ENCODE assay signal across 26 cellular contexts in genomic region chr7:22809902-22810642, GRCh38. TPM values are rescaled to one million over a fixed set of nuclear protein-coding genes. Genes with fewer than 3 reads are reported as not detected.
DNase-seq lines count a peak whose midpoint lies in the region; ATAC-seq and TF ChIP-seq lines count a peak whose summit lies in the region.
"Had no signal": no experiment of that assay in that cellular context is flagged by ENCODE, and none has a peak within 500 bp of the region (broad histone marks: within the 10 kb centered on the region; RNA-seq: fewer than 3 reads in every experiment).

No MANE protein-coding gene starts in this region.

- POLR2A ChIA-PET in Panc1 (lab: Charles Lee): no interaction called here

- 96% methylated on average over 4 of the region's 4 CpGs for WGBS in hepatocyte (ENCODE audit: low lambda C conversion rate, missing lambda C conversion rate)
- 90 to 97% methylated on average over 4 of the region's 4 CpGs for WGBS in testis, 2 donors

- no peak overlapping the region for H3K4me2 ChIP-seq in hepatocyte
- H3K4me2 ChIP-seq: neural progenitor cell had no signal

- peaks cover 9% of the 10 kb centered on the region for H3K4me1 Mint-ChIP-seq in activated T-cell treated with anti-CD3 and anti-CD28 coated beads, Interleukin-2, amount 50 U/mL, for 24 hours (ENCODE audit: low read depth)
- peaks cover 5% of the 10 kb centered on the region for H3K4me1 Mint-ChIP-seq in activated T-cell treated with anti-CD3 and anti-CD28 coated beads, Interleukin-2, amount 50 U/mL, for 4 hours (ENCODE audit: low read depth)

- intact Hi-C loops in Panc1 (cut with micrococcal nuclease; ENCODE audit: unreplicated experiment): no loop called here
- intact Hi-C loops in testis (cut with DNase I; ENCODE audit: low total_unique reads): no loop called here

- H3K4me3 Mint-ChIP-seq in activated T-cell treated with anti-CD3 and anti-CD28 coated beads, Interleukin-2, amount 50 U/mL, for 24 hours: no peak overlapping the region
- H3K4me3 Mint-ChIP-seq in activated T-cell treated with anti-CD3 and anti-CD28 coated beads, Interleukin-2, amount 50 U/mL, for 4 hours: no peak overlapping the region
- H3K4me3 Mint-ChIP-seq: activated CD8-positive, alpha-beta T cell treated with anti-CD3 and anti-CD28 coated beads, Interleukin-2, amount 10 ng/mL, durations not matched to agents 7 days and 5 days; activated naive CD4-positive, alpha-beta T cell treated with anti-CD3 and anti-CD28 coated beads, Interleukin-2, amount 10 ng/mL, durations not matched to agents 7 days and 5 days; neural progenitor cell had no signal

- H4K20me1 ChIP-seq in hepatocyte (ENCODE audit: insufficient read depth, poor library complexity, severe bottlenecking): no peaks in the 10 kb centered on the region

- no peaks in the 10 kb centered on the region for H3K9me3 ChIP-seq in Panc1 (ENCODE audit: control insufficient read depth, insufficient read depth, low read depth, low read length)
- no peaks in the 10 kb centered on the region for H3K9me3 ChIP-seq in hepatocyte (ENCODE audit: low read depth)
- no peaks in the 10 kb centered on the region for H3K9me3 ChIP-seq in skeletal muscle tissue (ENCODE audit: control insufficient read depth in 3 of 3, low read length in 3 of 3)
- H3K9me3 ChIP-seq in testis: no peaks in the 10 kb centered on the region
- H3K9me3 ChIP-seq: ascending aorta, Peyer's patch, upper lobe of right lung had no signal

- H2AFZ ChIP-seq in hepatocyte: no peak overlapping the region
- H2AFZ ChIP-seq: neural progenitor cell had no signal

- in situ Hi-C loops in Panc1 (cut with HindIII; ENCODE audit: low pct_unique_long_range_greater_than_20kb, low sequenced_read_pairs): no loop called here

- no TSS peak for BruUV-seq in Panc1 (replicated peaks; lab: Mats Ljungman, UMichigan)

- ATAC-seq in activated T-cell treated with anti-CD3 and anti-CD28 coated beads, Interleukin-2, amount 50 U/mL, for 4 hours: no peak
- peak; percentile 21; the same call in 1 of the 2 replicates for ATAC-seq in Panc1
- ATAC-seq: activated CD8-positive, alpha-beta T cell treated with anti-CD3 and anti-CD28 coated beads, Interleukin-2, amount 10 ng/mL, durations not matched to agents 7 days and 5 days; K562; left ventricle myocardium superior; upper lobe of right lung had no signal

- peaks cover 46% of the 10 kb centered on the region for H3K36me3 Mint-ChIP-seq in activated T-cell treated with anti-CD3 and anti-CD28 coated beads, Interleukin-2, amount 50 U/mL, for 24 hours (ENCODE audit: low read depth)
- H3K36me3 Mint-ChIP-seq in activated T-cell treated with anti-CD3 and anti-CD28 coated beads, Interleukin-2, amount 50 U/mL, for 4 hours (ENCODE audit: insufficient read depth): peaks cover 4% of the 10 kb centered on the region

- H3K27ac Mint-ChIP-seq in activated T-cell treated with anti-CD3 and anti-CD28 coated beads, Interleukin-2, amount 50 U/mL, for 24 hours: peak overlapping the region; percentile 27
- H3K27ac Mint-ChIP-seq: activated naive CD4-positive, alpha-beta T cell treated with anti-CD3 and anti-CD28 coated beads, Interleukin-2, amount 10 ng/mL, durations not matched to agents 7 days and 5 days had no signal

- DNase-seq in activated T-cell treated with anti-CD3 and anti-CD28 coated beads, Interleukin-2, amount 50 U/mL, for 24 hours: no peak
- no peak for DNase-seq in activated T-cell treated with anti-CD3 and anti-CD28 coated beads, Interleukin-2, amount 50 U/mL, for 4 hours
- no peak for DNase-seq in Panc1 (ENCODE audit: low read depth, low spot score)
- DNase-seq in hepatocyte (ENCODE audit: low spot score): no peak
- DNase-seq in testis: no peak
- no peak for DNase-seq in NCI-H1436 (lab: John Stamatoyannopoulos, UW)
- no peak for DNase-seq in NCI-H774 (lab: John Stamatoyannopoulos, UW)
- DNase-seq: 8988T; activated CD8-positive, alpha-beta T cell treated with anti-CD3 and anti-CD28 coated beads, Interleukin-2, amount 10 ng/mL, durations not matched to agents 7 days and 5 days; activated naive CD4-positive, alpha-beta T cell treated with anti-CD3 and anti-CD28 coated beads, Interleukin-2, amount 10 ng/mL, durations not matched to agents 7 days and 5 days; activated T-cell treated with anti-CD3 and anti-CD28 coated beads, Interleukin-2, amount 50 U/mL, for 1 hour; Calu3; effector memory CD4-positive, alpha-beta T cell; left ventricle myocardium superior; NCI-H1694; NCI-H748 treated with DMSO at 0.1 percent for 48 hours; Peyer's patch; small intestine; stimulated activated CD4-positive, alpha-beta T cell treated with anti-CD3 and anti-CD28 coated beads, Interleukin-2, amount 100 ng/mL, for 48 hours; T-helper 2 cell; upper lobe of right lung; WERI-Rb-1 had no signal

- H3K27me3 Mint-ChIP-seq in activated T-cell treated with anti-CD3 and anti-CD28 coated beads, Interleukin-2, amount 50 U/mL, for 24 hours: no peaks in the 10 kb centered on the region
- H3K27me3 Mint-ChIP-seq in activated T-cell treated with anti-CD3 and anti-CD28 coated beads, Interleukin-2, amount 50 U/mL, for 4 hours (ENCODE audit: low read depth): no peaks in the 10 kb centered on the region

- no peaks in the 10 kb centered on the region for H3K9me2 ChIP-seq in hepatocyte (replicated peaks; ENCODE audit: insufficient read depth)

- H3K4me1 ChIP-seq in Panc1 (ENCODE audit: control insufficient read depth, insufficient read depth, low read length): no peaks in the 10 kb centered on the region
- no peaks in the 10 kb centered on the region for H3K4me1 ChIP-seq in hepatocyte (ENCODE audit: insufficient read depth)
- peaks cover 3 to 25% (median 17%) of the 10 kb centered on the region in 3 donors for H3K4me1 ChIP-seq in skeletal muscle tissue (ENCODE audit: control insufficient read depth in 3 of 3, insufficient read depth in 3 of 3, low read length in 3 of 3)
- no peaks in the 10 kb centered on the region for H3K4me1 ChIP-seq in testis
- H3K4me1 ChIP-seq: ascending aorta, Peyer's patch, upper lobe of right lung had no signal

- no peaks in the 10 kb centered on the region for H3K27me3 ChIP-seq in Panc1 (ENCODE audit: control insufficient read depth, insufficient read depth, low read length)
- H3K27me3 ChIP-seq in hepatocyte: no peaks in the 10 kb centered on the region
- no peaks in the 10 kb centered on the region for H3K27me3 ChIP-seq in skeletal muscle tissue (ENCODE audit: control insufficient read depth in 3 of 3, insufficient read depth in 3 of 3, low read length in 3 of 3)
- no peaks in the 10 kb centered on the region for H3K27me3 ChIP-seq in testis
- H3K27me3 ChIP-seq: ascending aorta, neural progenitor cell, Peyer's patch, upper lobe of right lung had no signal

- H3K9ac ChIP-seq in skeletal muscle tissue (ENCODE audit: low read depth in 1 of 3, low read length in 3 of 3): no peak overlapping the region
- H3K9ac ChIP-seq: neural progenitor cell had no signal

- H3K27ac ChIP-seq in Panc1 (ENCODE audit: low read length) (no peak overlapping the region), hepatocyte (peak overlapping the region; percentile 65), skeletal muscle tissue (ENCODE audit: low read depth, low read length) (peak overlapping the region; percentile 59), testis (no peak overlapping the region)
- H3K27ac ChIP-seq: ascending aorta, neural progenitor cell, Peyer's patch, upper lobe of right lung, WERI-Rb-1 had no signal

- CTCF ChIA-PET in Panc1 (lab: Charles Lee): interaction anchor here (0.9 kb wide), 1 partner anchor 26 kb away, joined by 3 read pairs; no protein-coding TSS in a partner anchor

- no peaks in the 10 kb centered on the region for H3K79me2 ChIP-seq in hepatocyte

- peaks cover 4% of the 10 kb centered on the region for H3K36me3 ChIP-seq in Panc1 (ENCODE audit: control insufficient read depth, insufficient read depth, low read length)
- H3K36me3 ChIP-seq in hepatocyte (replicated peaks; ENCODE audit: insufficient read depth, low read depth): no peaks in the 10 kb centered on the region
- peaks cover 0 to 5% (median 4%) of the 10 kb centered on the region in 3 donors for H3K36me3 ChIP-seq in skeletal muscle tissue (ENCODE audit: control insufficient read depth in 3 of 3, insufficient read depth in 3 of 3, low read length in 3 of 3)
- no peaks in the 10 kb centered on the region for H3K36me3 ChIP-seq in testis (ENCODE audit: low read depth, missing control alignments)

- no peak for TF ChIP-seq POLR2A in testis (IDR thresholded peaks at IDR 0.05)

- no peaks in the 10 kb centered on the region for H3K9me3 Mint-ChIP-seq in activated T-cell treated with anti-CD3 and anti-CD28 coated beads, Interleukin-2, amount 50 U/mL, for 24 hours
- H3K9me3 Mint-ChIP-seq in activated T-cell treated with anti-CD3 and anti-CD28 coated beads, Interleukin-2, amount 50 U/mL, for 4 hours: no peaks in the 10 kb centered on the region
- H3K9me3 Mint-ChIP-seq: activated naive CD4-positive, alpha-beta T cell treated with anti-CD3 and anti-CD28 coated beads, Interleukin-2, amount 10 ng/mL, durations not matched to agents 7 days and 5 days; neural progenitor cell had no signal

- H3K4me3 ChIP-seq in Panc1 (ENCODE audit: low read depth in 2 of 2, low read length in 2 of 2) (no peak overlapping the region), hepatocyte (no peak overlapping the region), skeletal muscle tissue (ENCODE audit: low read length in 3 of 3) (no peak overlapping the region), testis (no peak overlapping the region)
- H3K4me3 ChIP-seq: ascending aorta, K562, neural progenitor cell, Peyer's patch, upper lobe of right lung had no signal

- no peak for TF ChIP-seq CTCF in Panc1 (IDR thresholded peaks at IDR 0.05)
- TF ChIP-seq CTCF in hepatocyte (IDR thresholded peaks at IDR 0.05; ENCODE audit: poor library complexity): no peak
- TF ChIP-seq CTCF in testis (IDR thresholded peaks at IDR 0.05): no peak

RNA-seq across cellular contexts. Expression of gene TOMM7, which starts 12.6 kb away (rescaled TPM):
- 100 to 1,000 TPM; 225 to 255 (median 244) TPM for total RNA-seq in activated T-cell treated with anti-CD3 and anti-CD28 coated beads, Interleukin-2, amount 50 U/mL, for 4 hours
- total RNA-seq in Panc1 (2021; ENCODE audit: unreplicated experiment) (295 TPM), hepatocyte (115 and 215 TPM in 2 replicates), skeletal muscle tissue (414 TPM), testis (100 to 1,000 TPM in 1 of 2 donors, 10 to 100 TPM in 1; 87.7 to 141 TPM)
- polyA plus RNA-seq in Panc1 (2012; ENCODE audit: insufficient read length): 833 TPM
- polyA plus RNA-seq in hepatocyte (322 and 366 TPM in 2 replicates), testis (ENCODE audit: insufficient read depth, low read depth, low replicate concordance) (499 TPM)

Comparison
In these comparisons a context has a peak if more than half of its experiments do, and no peak if none do; other contexts are left out.
1. H3K27ac ChIP-seq: peak in hepatocyte (single experiment) and skeletal muscle tissue (single experiment); none in Panc1 (single experiment) and testis (0 of 2).